ENCODE assay signal across 8 cellular contexts in the genomic region with DNA sequence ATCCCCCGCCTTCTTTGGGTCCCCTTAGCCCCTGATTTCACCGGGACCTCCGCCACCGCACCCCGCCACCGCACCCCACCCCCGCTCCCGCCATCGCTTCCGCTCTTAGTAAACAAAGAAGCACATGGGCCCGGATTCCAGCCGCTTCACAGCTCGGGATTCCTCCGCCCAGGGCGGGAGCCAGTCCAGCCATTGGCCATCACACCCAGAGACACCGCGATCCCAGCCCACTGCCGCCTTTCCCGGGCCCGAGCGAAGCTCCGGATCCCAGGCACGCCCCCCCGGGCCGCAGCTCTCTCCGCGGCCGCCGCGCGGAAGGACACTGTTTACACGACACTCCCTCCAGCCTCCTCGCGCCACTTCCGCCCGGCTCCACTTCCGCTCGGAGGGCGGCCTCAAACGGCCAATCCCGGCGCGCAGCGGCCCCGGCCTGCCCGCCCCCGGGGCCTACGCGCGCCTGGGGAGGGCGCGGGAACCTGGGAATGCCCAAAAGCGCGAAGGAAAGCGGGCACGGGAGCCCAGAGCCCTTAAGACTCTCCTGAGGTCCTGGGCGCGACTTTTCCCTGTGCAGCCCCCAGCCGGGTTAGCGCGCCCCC. TPM values are rescaled to one million over a fixed set of nuclear protein-coding genes. Genes with fewer than 3 reads are reported as not detected.
DNase-seq lines count a peak whose midpoint lies in the region; ATAC-seq and TF ChIP-seq lines count a peak whose summit lies in the region.

No MANE protein-coding gene starts in this region.

- no peaks in the 10 kb centered on the region for H3K9me3 Mint-ChIP-seq in activated T-helper 17 cell treated with anti-CD3 and anti-CD28 coated beads, Interleukin-2, amount 50 U/mL, for 72 hours
- no peaks in the 10 kb centered on the region for H3K9me3 Mint-ChIP-seq in naive thymus-derived CD8-positive, alpha-beta T cell
- H3K9me3 Mint-ChIP-seq in stimulated activated effector memory CD8-positive, alpha-beta T cell treated with anti-CD3 and anti-CD28 coated beads, Interleukin-12 subunit alpha, Interleukin-12 subunit beta, amount 100 ng/mL, for 72 hours = no peaks in the 10 kb centered on the region

- H2AFZ ChIP-seq in GM23248 (peak overlapping the region; percentile 61), Karpas-422 (ENCODE audit: low read length) (no peak overlapping the region)

- H3K79me2 ChIP-seq in GM23248 (ENCODE audit: insufficient read depth) (peaks cover 59% of the 10 kb centered on the region), Karpas-422 (ENCODE audit: low read length) (peaks cover 34% of the 10 kb centered on the region)

- WGBS in GM23248 (ENCODE audit: low coverage in 1 of 2, low lambda C conversion rate in 2 of 2, missing lambda C conversion rate in 2 of 2), 2 experiments = 0 to 1% methylated on average over 43 to 61 of the region's 61 CpGs

- in situ Hi-C loops in GM23248 (cut with MboI) = no loop called here

- H3K27ac Mint-ChIP-seq in activated T-helper 17 cell treated with anti-CD3 and anti-CD28 coated beads, Interleukin-2, amount 50 U/mL, for 72 hours = peak overlapping the region; percentile 90
- peak overlapping the region; percentile 93 to 99 (median 97) for H3K27ac Mint-ChIP-seq in naive thymus-derived CD8-positive, alpha-beta T cell
- H3K27ac Mint-ChIP-seq in stimulated activated effector memory CD8-positive, alpha-beta T cell treated with anti-CD3 and anti-CD28 coated beads, Interleukin-12 subunit alpha, Interleukin-12 subunit beta, amount 100 ng/mL, for 72 hours = peak overlapping the region; percentile 98

- H4K20me1 ChIP-seq in GM23248 (ENCODE audit: insufficient read depth) (no peaks in the 10 kb centered on the region), Karpas-422 (ENCODE audit: insufficient read depth, low read depth, low read length) (peaks cover 15% of the 10 kb centered on the region; the same call in 1 of the 2 replicates)

- H3F3A ChIP-seq in GM23248 (ENCODE audit: insufficient read depth) = peaks cover 9% of the 10 kb centered on the region; the same call in 1 of the 2 replicates

- TF ChIP-seq CTCF in fibroblast of mammary gland (conservative IDR thresholded peaks at IDR 0.05; ENCODE audit: control insufficient read depth, insufficient read depth, low read depth, low read length) = no peak

- H3K9me3 ChIP-seq in GM23248 (ENCODE audit: low read depth) (no peaks in the 10 kb centered on the region), Karpas-422 (ENCODE audit: low read length) (no peaks in the 10 kb centered on the region)

- H3K27me3 ChIP-seq in GM23248 (replicated peaks; ENCODE audit: insufficient read depth) = no peaks in the 10 kb centered on the region
- H3K27me3 ChIP-seq in Karpas-422 (ENCODE audit: low read length) = no peaks in the 10 kb centered on the region

- H3K27ac ChIP-seq in GM23248 (peak overlapping the region; percentile 90), Karpas-422 (ENCODE audit: low read length) (peak overlapping the region; percentile 94)

- DNase-seq in DMS79 treated with DMSO at 0.1 percent for 48 hours (lab: John Stamatoyannopoulos, UW) (peak; percentile 88), GM23248 (peak; percentile 98), Karpas-422 (peak; percentile 97), RKO (ENCODE audit: low spot score) (peak; percentile 95), fibroblast of mammary gland (ENCODE audit: low read depth) (peak; percentile 95)
- peak; percentile 77 to 97 (median 86) for DNase-seq in naive thymus-derived CD8-positive, alpha-beta T cell
- peak; percentile 85 to 92 for DNase-seq in stimulated activated effector memory CD8-positive, alpha-beta T cell treated with anti-CD3 and anti-CD28 coated beads, Interleukin-12 subunit alpha, Interleukin-12 subunit beta, amount 100 ng/mL, for 72 hours (ENCODE audit: low spot score in 2 of 2)

- peak overlapping the region; percentile 89 for H3K4me3 Mint-ChIP-seq in activated T-helper 17 cell treated with anti-CD3 and anti-CD28 coated beads, Interleukin-2, amount 50 U/mL, for 72 hours
- H3K4me3 Mint-ChIP-seq in naive thymus-derived CD8-positive, alpha-beta T cell = peak overlapping the region; percentile 91 to 97 (median 95)
- peak overlapping the region; percentile 90 for H3K4me3 Mint-ChIP-seq in stimulated activated effector memory CD8-positive, alpha-beta T cell treated with anti-CD3 and anti-CD28 coated beads, Interleukin-12 subunit alpha, Interleukin-12 subunit beta, amount 100 ng/mL, for 72 hours

- H3K9ac ChIP-seq in GM23248 (peak overlapping the region; percentile 86), Karpas-422 (ENCODE audit: low read length) (peak overlapping the region; percentile 98)

- peak; percentile 83 for ATAC-seq in activated T-helper 17 cell treated with anti-CD3 and anti-CD28 coated beads, Interleukin-2, amount 50 U/mL, for 72 hours (replicated peaks)
- peak; percentile 73 to 76 for ATAC-seq in naive thymus-derived CD8-positive, alpha-beta T cell
- peak; percentile 86 for ATAC-seq in stimulated activated effector memory CD8-positive, alpha-beta T cell treated with anti-CD3 and anti-CD28 coated beads, Interleukin-12 subunit alpha, Interleukin-12 subunit beta, amount 100 ng/mL, for 72 hours

- peaks cover 75% of the 10 kb centered on the region for H3K36me3 Mint-ChIP-seq in activated T-helper 17 cell treated with anti-CD3 and anti-CD28 coated beads, Interleukin-2, amount 50 U/mL, for 72 hours (ENCODE audit: low read depth)
- H3K36me3 Mint-ChIP-seq in naive thymus-derived CD8-positive, alpha-beta T cell = peaks cover 4 to 45% (median 24%) of the 10 kb centered on the region in 3 donors
- H3K36me3 Mint-ChIP-seq in stimulated activated effector memory CD8-positive, alpha-beta T cell treated with anti-CD3 and anti-CD28 coated beads, Interleukin-12 subunit alpha, Interleukin-12 subunit beta, amount 100 ng/mL, for 72 hours = peaks cover 84% of the 10 kb centered on the region

- peak overlapping the region; percentile 94 for H3K4me3 ChIP-seq in GM23248
- H3K4me3 ChIP-seq in Karpas-422 (ENCODE audit: low read length) = peak overlapping the region; percentile 96
- H3K4me3 ChIP-seq in fibroblast of mammary gland (ENCODE audit: control insufficient read depth, low read depth, low read length) = peak overlapping the region; percentile 84

- H3K4me2 ChIP-seq in GM23248 (ENCODE audit: unreplicated experiment) (peak overlapping the region; percentile 99), Karpas-422 (ENCODE audit: low read depth, low read length, poor library complexity, severe bottlenecking) (peak overlapping the region; percentile 72)

- no peaks in the 10 kb centered on the region for H3K27me3 Mint-ChIP-seq in activated T-helper 17 cell treated with anti-CD3 and anti-CD28 coated beads, Interleukin-2, amount 50 U/mL, for 72 hours
- no peaks in the 10 kb centered on the region for H3K27me3 Mint-ChIP-seq in naive thymus-derived CD8-positive, alpha-beta T cell

- POLR2A ChIA-PET in naive thymus-derived CD8-positive, alpha-beta T cell (lab: Charles Lee) = interaction anchor here (0.6 to 6.9 kb wide), 23 partner anchors 12 to 1994 kb away, joined by 3 to 252 read pairs (median 6); a partner anchor contains a TSS

- peaks cover 5% of the 10 kb centered on the region; the same call in 1 of the 2 replicates for H3K4me1 ChIP-seq in GM23248 (ENCODE audit: insufficient read depth)
- H3K4me1 ChIP-seq in Karpas-422 (ENCODE audit: low read length) = peaks cover 20% of the 10 kb centered on the region

- H3K4me1 Mint-ChIP-seq in activated T-helper 17 cell treated with anti-CD3 and anti-CD28 coated beads, Interleukin-2, amount 50 U/mL, for 72 hours = peaks cover 28% of the 10 kb centered on the region
- peaks cover 26 to 49% (median 43%) of the 10 kb centered on the region in 4 donors for H3K4me1 Mint-ChIP-seq in naive thymus-derived CD8-positive, alpha-beta T cell
- peaks cover 51% of the 10 kb centered on the region for H3K4me1 Mint-ChIP-seq in stimulated activated effector memory CD8-positive, alpha-beta T cell treated with anti-CD3 and anti-CD28 coated beads, Interleukin-12 subunit alpha, Interleukin-12 subunit beta, amount 100 ng/mL, for 72 hours

- H3K36me3 ChIP-seq in GM23248 (ENCODE audit: low read depth) (peaks cover 31% of the 10 kb centered on the region; the same call in 1 of the 2 replicates), Karpas-422 (ENCODE audit: insufficient read depth, low read length) (peaks cover 36% of the 10 kb centered on the region)

- H3K9me2 ChIP-seq in GM23248 (ENCODE audit: insufficient read depth) = no peaks in the 10 kb centered on the region
- no peaks in the 10 kb centered on the region for H3K9me2 ChIP-seq in Karpas-422 (replicated peaks; ENCODE audit: insufficient read depth, low read length)

RNA-seq across cellular contexts. Expression of a gene that starts 0.7 kb away (rescaled TPM):
- 61.3 and 93.1 TPM in 2 replicates for total RNA-seq in GM23248 (2014; rRNA removed; shearing (Covaris generic))
- 49.6 and 53.7 TPM in 2 replicates for polyA plus RNA-seq in GM23248 (2016; fragmentation: Nextera tagmentation; extraction: Ambion mirVana)
- total RNA-seq in Karpas-422 (2014; rRNA removed; shearing (Covaris generic); ENCODE audit: low replicate concordance) = 109 and 175 TPM in 2 replicates
- total RNA-seq in activated T-helper 17 cell treated with anti-CD3 and anti-CD28 coated beads, Interleukin-2, amount 50 U/mL, for 72 hours = 100 to 1,000 TPM; 205 to 388 TPM
- total RNA-seq in naive thymus-derived CD8-positive, alpha-beta T cell = 100 to 1,000 TPM; 159 to 161 TPM
- polyA plus RNA-seq in naive thymus-derived CD8-positive, alpha-beta T cell = 10 to 100 TPM; 28.7 to 46.6 (median 40.1) TPM

RNA-seq across cellular contexts. Expression of a gene that starts 0.9 kb away (rescaled TPM):
- 13.7 and 16.2 TPM in 2 replicates for total RNA-seq in GM23248 (2014; rRNA removed; shearing (Covaris generic))
- polyA plus RNA-seq in GM23248 (2016; fragmentation: Nextera tagmentation; extraction: Ambion mirVana) = 18.7 and 19.4 TPM in 2 replicates
- total RNA-seq in Karpas-422 (2014; rRNA removed; shearing (Covaris generic); ENCODE audit: low replicate concordance) = 3.6 and 14.5 TPM in 2 replicates
- 10 to 100 TPM in 1 of 2 donors, 1 to 10 TPM in 1; 8.2 to 12.7 TPM for total RNA-seq in activated T-helper 17 cell treated with anti-CD3 and anti-CD28 coated beads, Interleukin-2, amount 50 U/mL, for 72 hours
- total RNA-seq in naive thymus-derived CD8-positive, alpha-beta T cell = 10 to 100 TPM in 1 of 2 experiments, 1 to 10 TPM in 1; 7.5 to 10.9 TPM
- polyA plus RNA-seq in naive thymus-derived CD8-positive, alpha-beta T cell = 1 to 10 TPM; 1.7 to 3.6 (median 2.3) TPM

RNA-seq across cellular contexts. Expression of a gene that starts 11.7 kb away (rescaled TPM):
- 59.1 and 79.1 TPM in 2 replicates for total RNA-seq in GM23248 (2014; rRNA removed; shearing (Covaris generic))
- 214 and 223 TPM in 2 replicates for polyA plus RNA-seq in GM23248 (2016; fragmentation: Nextera tagmentation; extraction: Ambion mirVana)
- total RNA-seq in Karpas-422 (2014; rRNA removed; shearing (Covaris generic); ENCODE audit: low replicate concordance) = 52.7 and 61.1 TPM in 2 replicates
- total RNA-seq in activated T-helper 17 cell treated with anti-CD3 and anti-CD28 coated beads, Interleukin-2, amount 50 U/mL, for 72 hours = 100 to 1,000 TPM in 1 of 2 donors, 10 to 100 TPM in 1; 79.1 to 108 TPM
- 10 to 100 TPM; 72.0 to 80.2 TPM for total RNA-seq in naive thymus-derived CD8-positive, alpha-beta T cell
- polyA plus RNA-seq in naive thymus-derived CD8-positive, alpha-beta T cell = 100 to 1,000 TPM; 107 to 145 (median 121) TPM

RNA-seq across cellular contexts. Expression of a gene that starts 18.6 kb away (rescaled TPM):
- total RNA-seq in GM23248 (2014; rRNA removed; shearing (Covaris generic)) = 40.5 and 69.8 TPM in 2 replicates
- polyA plus RNA-seq in GM23248 (2016; fragmentation: Nextera tagmentation; extraction: Ambion mirVana) = 53.0 and 55.2 TPM in 2 replicates
- total RNA-seq in Karpas-422 (2014; rRNA removed; shearing (Covaris generic); ENCODE audit: low replicate concordance) = 30.6 and 34.3 TPM in 2 replicates
- total RNA-seq in activated T-helper 17 cell treated with anti-CD3 and anti-CD28 coated beads, Interleukin-2, amount 50 U/mL, for 72 hours = 10 to 100 TPM; 29.6 to 55.0 TPM
- total RNA-seq in naive thymus-derived CD8-positive, alpha-beta T cell = 10 to 100 TPM; 61.6 to 68.7 TPM
- 10 to 100 TPM; 21.3 to 39.0 (median 31.5) TPM for polyA plus RNA-seq in naive thymus-derived CD8-positive, alpha-beta T cell

RNA-seq across cellular contexts. Expression of a gene that starts 18.9 kb away (rescaled TPM):
- 26.2 and 37.8 TPM in 2 replicates for total RNA-seq in GM23248 (2014; rRNA removed; shearing (Covaris generic))
- polyA plus RNA-seq in GM23248 (2016; fragmentation: Nextera tagmentation; extraction: Ambion mirVana) = 26.9 and 29.9 TPM in 2 replicates
- total RNA-seq in Karpas-422 (2014; rRNA removed; shearing (Covaris generic); ENCODE audit: low replicate concordance) = 13.0 and 16.6 TPM in 2 replicates
- 10 to 100 TPM; 15.0 to 21.6 TPM for total RNA-seq in activated T-helper 17 cell treated with anti-CD3 and anti-CD28 coated beads, Interleukin-2, amount 50 U/mL, for 72 hours
- 10 to 100 TPM; 99.0 to 99.6 TPM for total RNA-seq in naive thymus-derived CD8-positive, alpha-beta T cell
- polyA plus RNA-seq in naive thymus-derived CD8-positive, alpha-beta T cell = 10 to 100 TPM; 19.8 to 23.5 (median 20.6) TPM

Comparison
In these comparisons a context has a peak if more than half of its experiments do, and no peak if none do; other contexts are left out.
1. Peak in every context shown above with its lines: DNase-seq, ATAC-seq, H3K4me3 ChIP-seq and H3K27ac ChIP-seq.